Comparison of ENCODE assay signal across 25 cellular contexts in genomic region chr2:159218389-159218788, GRCh38.
"Had no signal": no experiment of that assay in that cellular context is flagged by ENCODE, and none has a peak within 500 bp of the region (broad histone marks: within the 10 kb centered on the region; RNA-seq: fewer than 3 reads in every experiment).

No MANE protein-coding gene starts in this region.

- H3K27me3 ChIP-seq: left lung, neutrophil, sigmoid colon, spleen, testis, thyroid gland, transverse colon, uterus had no signal

- H3K27ac Mint-ChIP-seq: naive B cell; natural killer cell; nephron progenitor cell; neural progenitor cell; stimulated activated effector memory CD8-positive, alpha-beta T cell treated with anti-CD3 and anti-CD28 coated beads, Interleukin-12 subunit alpha, Interleukin-12 subunit beta, amount 100 ng/mL, for 72 hours; stimulated activated naive CD8-positive, alpha-beta T cell treated with anti-CD3 and anti-CD28 coated beads, Interleukin-15, Interleukin-2, amounts not matched to agents 100 ng/mL and 50 ng/mL, for 24 hours had no signal

- H3K4me1 Mint-ChIP-seq: naive B cell; nephron progenitor cell; stimulated activated effector memory CD8-positive, alpha-beta T cell treated with anti-CD3 and anti-CD28 coated beads, Interleukin-12 subunit alpha, Interleukin-12 subunit beta, amount 100 ng/mL, for 72 hours had no signal

- H3K9me3 ChIP-seq: left lung, lower lobe of right lung, neutrophil, sigmoid colon, testis, thyroid gland, transverse colon, uterus had no signal

- FAIRE-seq: keratinocyte, small intestine had no signal

- H3K36me3 Mint-ChIP-seq: naive B cell; natural killer cell; stimulated activated effector memory CD8-positive, alpha-beta T cell treated with anti-CD3 and anti-CD28 coated beads, Interleukin-12 subunit alpha, Interleukin-12 subunit beta, amount 100 ng/mL, for 72 hours had no signal

- ATAC-seq: left colon; left lung; lower lobe of right lung; natural killer cell; right cardiac atrium; stimulated activated effector memory CD8-positive, alpha-beta T cell treated with anti-CD3 and anti-CD28 coated beads, Interleukin-12 subunit alpha, Interleukin-12 subunit beta, amount 100 ng/mL, for 72 hours had no signal

- DNase-seq: hippocampal formation; left colon; left lung; lower lobe of right lung; mammary epithelial cell; mesenchymal stem cell; naive B cell; natural killer cell; nephron progenitor cell; right cardiac atrium; sigmoid colon; small intestine; spleen; stimulated activated CD4-positive, alpha-beta T cell treated with anti-CD3 and anti-CD28 coated beads, Interleukin-4, amount 100 ng/mL, for 24 hours; stimulated activated naive CD4-positive, alpha-beta T cell; testis; thyroid gland; transverse colon; uterus had no signal

- H3K4me3 ChIP-seq: left lung, lower lobe of right lung, neural progenitor cell, sigmoid colon, spleen, testis, thyroid gland, transverse colon, uterus had no signal

- H3K27ac ChIP-seq: left lung, lower lobe of right lung, neural progenitor cell, neutrophil, parathyroid adenoma, sigmoid colon, spleen, testis, thyroid gland, transverse colon, uterus had no signal

- H3K4me1 ChIP-seq: left lung, neural progenitor cell, sigmoid colon, spleen, testis, thyroid gland, transverse colon, uterus had no signal

- H3K9me3 Mint-ChIP-seq: naive B cell; natural killer cell; nephron progenitor cell; stimulated activated effector memory CD8-positive, alpha-beta T cell treated with anti-CD3 and anti-CD28 coated beads, Interleukin-12 subunit alpha, Interleukin-12 subunit beta, amount 100 ng/mL, for 72 hours; stimulated activated naive CD8-positive, alpha-beta T cell treated with anti-CD3 and anti-CD28 coated beads, Interleukin-15, Interleukin-2, amounts not matched to agents 100 ng/mL and 50 ng/mL, for 24 hours had no signal

- H3K4me3 Mint-ChIP-seq: naive B cell; natural killer cell; nephron progenitor cell; neural progenitor cell; stimulated activated effector memory CD8-positive, alpha-beta T cell treated with anti-CD3 and anti-CD28 coated beads, Interleukin-12 subunit alpha, Interleukin-12 subunit beta, amount 100 ng/mL, for 72 hours; stimulated activated naive CD8-positive, alpha-beta T cell treated with anti-CD3 and anti-CD28 coated beads, Interleukin-15, Interleukin-2, amounts not matched to agents 100 ng/mL and 50 ng/mL, for 24 hours had no signal

- H3K36me3 ChIP-seq: neural progenitor cell, neutrophil, uterus had no signal

- H3K27me3 Mint-ChIP-seq: stimulated activated naive CD8-positive, alpha-beta T cell treated with anti-CD3 and anti-CD28 coated beads, Interleukin-15, Interleukin-2, amounts not matched to agents 100 ng/mL and 50 ng/mL, for 24 hours had no signal
